ENCODE assay signal across 1 cellular context in genomic region chr7:128874140-128875031, GRCh38.
A peak's percentile ranks its signal among the peaks of the same experiment; 100 is the strongest.
TF ChIP-seq lines count a peak whose summit lies in the region.

No MANE protein-coding gene starts in this region.

TF ChIP-seq in HepG2, 621 proteins besides CTCF, POLR2A, EP300 and RAD21 (continued from another document and continues in another):
- TF ChIP-seq CBX2 (IDR thresholded peaks at IDR 0.05; ENCODE audit: low read depth, low read length) (no peak), CBX2 (CRISPR knock-in tag; IDR thresholded peaks at IDR 0.05; ENCODE audit: low read depth) (no peak), PRDM4 (CRISPR knock-in tag; IDR thresholded peaks at IDR 0.05; ENCODE audit: borderline replicate concordance) (no peak), SRF (IDR thresholded peaks at IDR 0.05; ENCODE audit: low read depth, low read length) (no peak), THRA (CRISPR knock-in tag; IDR thresholded peaks at IDR 0.05; ENCODE audit: borderline replicate concordance) (0 out of 2 replicates have a peak, but pooled peaks have one; percentile 20), ZNF225 (CRISPR knock-in tag; IDR thresholded peaks at IDR 0.05) (no peak), ZNF567 (CRISPR knock-in tag; IDR thresholded peaks at IDR 0.05; ENCODE audit: borderline replicate concordance) (0 out of 2 replicates have a peak, but pooled peaks have one; percentile 35), RCOR2 (CRISPR knock-in tag; IDR thresholded peaks at IDR 0.05) (no peak), KDM6A (CRISPR knock-in tag; IDR thresholded peaks at IDR 0.05; ENCODE audit: low read depth) (no peak), ZSCAN20 (CRISPR knock-in tag; IDR thresholded peaks at IDR 0.05; ENCODE audit: borderline replicate concordance) (no peak), HNF4A (CRISPR knock-in tag; IDR thresholded peaks at IDR 0.05) (peak; percentile 50; the same call in 1 of the 2 replicates), NR0B2 (CRISPR knock-in tag; IDR thresholded peaks at IDR 0.05) (no peak), ZNF256 (CRISPR knock-in tag; conservative IDR thresholded peaks at IDR 0.05) (no peak), KLF6 (CRISPR knock-in tag; IDR thresholded peaks at IDR 0.05) (no peak), TBX2 (CRISPR knock-in tag; IDR thresholded peaks at IDR 0.05; ENCODE audit: borderline replicate concordance) (0 out of 2 replicates have a peak, but pooled peaks have one; percentile 13), SIX1 (CRISPR knock-in tag; IDR thresholded peaks at IDR 0.05; ENCODE audit: borderline replicate concordance) (peak; percentile 51; the same call in 1 of the 2 replicates), ZNF724P (CRISPR knock-in tag; IDR thresholded peaks at IDR 0.05; ENCODE audit: borderline replicate concordance) (no peak), SOX5 (CRISPR knock-in tag; IDR thresholded peaks at IDR 0.05; ENCODE audit: borderline replicate concordance) (0 out of 2 replicates have a peak, but pooled peaks have one; percentile 14), ZNF143 (CRISPR knock-in tag; IDR thresholded peaks at IDR 0.05) (no peak), SOX13 (IDR thresholded peaks at IDR 0.05) (no peak), SOX13 (CRISPR knock-in tag; conservative IDR thresholded peaks at IDR 0.05 in 1 of 2, IDR thresholded peaks at IDR 0.05 in 1 of 2) (no peak), POGZ (CRISPR knock-in tag; IDR thresholded peaks at IDR 0.05) (no peak), ZNF576 (CRISPR knock-in tag; IDR thresholded peaks at IDR 0.05) (no peak), ZNF275 (CRISPR knock-in tag; IDR thresholded peaks at IDR 0.05; ENCODE audit: borderline replicate concordance) (no peak), ZNF597 (CRISPR knock-in tag; IDR thresholded peaks at IDR 0.05) (no peak), ZNF547 (CRISPR knock-in tag; IDR thresholded peaks at IDR 0.05) (no peak), ZBTB40 (IDR thresholded peaks at IDR 0.05) (no peak), ZBTB40 (CRISPR knock-in tag; IDR thresholded peaks at IDR 0.05) (no peak), SP1 (IDR thresholded peaks at IDR 0.05) (no peak), SP1 (CRISPR knock-in tag; IDR thresholded peaks at IDR 0.05) (no peak), CEBPZ (IDR thresholded peaks at IDR 0.05; ENCODE audit: low read length) (no peak), UBTF (CRISPR knock-in tag; IDR thresholded peaks at IDR 0.05) (peak; percentile 39)
